19 cellular contexts compared by ENCODE assay signal in genomic region chr2:29583104-29583503, GRCh38.
A peak's percentile ranks its signal among the peaks of the same experiment; 100 is the strongest.
DNase-seq lines count a peak whose midpoint lies in the region; ATAC-seq, FAIRE-seq and TF ChIP-seq lines count a peak whose summit lies in the region.
"Had no signal": no experiment of that assay in that cellular context is flagged by ENCODE, and none has a peak within 500 bp of the region (broad histone marks: within the 10 kb centered on the region; RNA-seq: fewer than 3 reads in every experiment).

No MANE protein-coding gene starts in this region.

- no peaks in the 10 kb centered on the region for H3K9me3 ChIP-seq in suprapubic skin
- H3K9me3 ChIP-seq in adrenal gland (replicated peaks in 1 of 3): no peaks in the 10 kb centered on the region
- H3K9me3 ChIP-seq: gastroesophageal sphincter had no signal

- DNase-seq in AG09319 (ENCODE audit: extremely low read depth, low read depth) (peak; percentile 32), bronchial epithelial cell (ENCODE audit: low read depth) (peak; percentile 96), suprapubic skin (ENCODE audit: low spot score in 2 of 2) (no peak), adrenal gland (no peak), RWPE1 (ENCODE audit: low spot score) (no peak)
- DNase-seq in activated T-cell treated with anti-CD3 and anti-CD28 coated beads, Interleukin-2, amount 50 U/mL, for 48 hours: no peak
- DNase-seq: AML-193, cortex of kidney, NCI-H1930, NCI-H748 treated with DMSO at 0.1 percent for 48 hours had no signal

- TF ChIP-seq CTCF in AG09319 (IDR thresholded peaks at IDR 0.05; ENCODE audit: low read depth, low read length): no peak
- no peak for TF ChIP-seq CTCF in bronchial epithelial cell (IDR thresholded peaks at IDR 0.05; ENCODE audit: insufficient read depth, low read length, severe bottlenecking)
- TF ChIP-seq CTCF in suprapubic skin (IDR thresholded peaks at IDR 0.05): no peak
- TF ChIP-seq CTCF in adrenal gland (IDR thresholded peaks at IDR 0.05): no peak
- TF ChIP-seq CTCF in RWPE1 (conservative IDR thresholded peaks at IDR 0.05; ENCODE audit: low read depth): no peak

- WGBS in suprapubic skin: 89% methylated on average over 1 of the region's 1 CpG
- WGBS in adrenal gland, 4 donors: 53 to 74% (median 59%) methylated on average over 1 of the region's 1 CpG

- no peak for FAIRE-seq in bronchial epithelial cell (lab: Jason Lieb, UNC)
- FAIRE-seq: islet of Langerhans had no signal

- H3K36me3 ChIP-seq in bronchial epithelial cell (ENCODE audit: control insufficient read depth, insufficient read depth, low read length) (no peaks in the 10 kb centered on the region), suprapubic skin (no peaks in the 10 kb centered on the region), adrenal gland (replicated peaks in 1 of 2) (no peaks in the 10 kb centered on the region)
- H3K36me3 ChIP-seq: gastroesophageal sphincter had no signal

- H3K4me1 ChIP-seq in suprapubic skin (no peaks in the 10 kb centered on the region), adrenal gland (replicated peaks in 1 of 2) (no peaks in the 10 kb centered on the region)
- H3K4me1 ChIP-seq: gastroesophageal sphincter had no signal

- ATAC-seq in GM19025 (IDR thresholded peaks at IDR 0.05; ENCODE audit: low read depth, unreplicated experiment) (peak; percentile 78), HG02973 (IDR thresholded peaks at IDR 0.05; ENCODE audit: unreplicated experiment) (peak; percentile 71)
- ATAC-seq: activated naive CD4-positive, alpha-beta T cell treated with anti-CD3 and anti-CD28 coated beads, Interleukin-2, amount 50 U/mL, for 72 hours; gastroesophageal sphincter; GM23338; Right ventricle myocardium inferior; stimulated activated effector memory CD8-positive, alpha-beta T cell treated with anti-CD3 and anti-CD28 coated beads, Interleukin-12 subunit alpha, Interleukin-12 subunit beta, amount 100 ng/mL, for 72 hours had no signal

- POLR2A ChIA-PET in RWPE1 (lab: Yijun Ruan, JAX; ENCODE audit: low non-redundant PET): no interaction called here

- CTCF ChIA-PET in RWPE1 (lab: Yijun Ruan, JAX): no interaction called here

- H3K4me3 ChIP-seq in bronchial epithelial cell (ENCODE audit: low read depth, low read length) (no peak overlapping the region), suprapubic skin (no peak overlapping the region), adrenal gland (no peak overlapping the region)
- H3K4me3 ChIP-seq: gastroesophageal sphincter, GM23338 had no signal

- no peak for TF ChIP-seq EP300 in suprapubic skin (IDR thresholded peaks at IDR 0.05)

- no peak overlapping the region for H3K27ac ChIP-seq in suprapubic skin
- no peak overlapping the region for H3K27ac ChIP-seq in adrenal gland
- H3K27ac ChIP-seq in RWPE1: no peak overlapping the region
- H3K27ac ChIP-seq: gastroesophageal sphincter, KMS-11 had no signal

- intact Hi-C loops in adrenal gland (cut with DNase I): no loop called here

- TF ChIP-seq POLR2A in suprapubic skin (IDR thresholded peaks at IDR 0.05) (no peak), adrenal gland (IDR thresholded peaks at IDR 0.05) (no peak)

- H3K27me3 ChIP-seq in bronchial epithelial cell (ENCODE audit: control insufficient read depth, insufficient read depth, low read length): no peaks in the 10 kb centered on the region
- no peaks in the 10 kb centered on the region for H3K27me3 ChIP-seq in suprapubic skin
- no peaks in the 10 kb centered on the region for H3K27me3 ChIP-seq in adrenal gland
- H3K27me3 ChIP-seq: gastroesophageal sphincter had no signal

Comparison
In these comparisons a context has a peak if more than half of its experiments do, and no peak if none do; other contexts are left out.
1. DNase-seq: peak in AG09319 (single experiment) and bronchial epithelial cell (single experiment); none in suprapubic skin (0 of 2), adrenal gland (0 of 7), RWPE1 (single experiment) and activated T-cell treated with anti-CD3 and anti-CD28 coated beads, Interleukin-2, amount 50 U/mL, for 48 hours (0 of 2).